8 cellular contexts compared by ENCODE assay signal in genomic region chr3:50617911-50618481, GRCh38. TPM values are rescaled to one million over a fixed set of nuclear protein-coding genes. Genes with fewer than 3 reads are reported as not detected.
DNase-seq lines count a peak whose midpoint lies in the region; ATAC-seq, FAIRE-seq and TF ChIP-seq lines count a peak whose summit lies in the region.

No MANE protein-coding gene starts in this region.

- H3K9ac ChIP-seq in Karpas-422 (ENCODE audit: low read length) (peak overlapping the region; percentile 81), mucosa of stomach (ENCODE audit: low read length) (peak overlapping the region; percentile 83)

- no peaks in the 10 kb centered on the region for H3K27me3 Mint-ChIP-seq in chondrocyte (ENCODE audit: low read depth)

- peaks cover 23% of the 10 kb centered on the region for H3K4me1 Mint-ChIP-seq in chondrocyte (ENCODE audit: low read depth)

- no peaks in the 10 kb centered on the region for H3K27me3 ChIP-seq in ACC112 (ENCODE audit: insufficient read depth, low read length)
- H3K27me3 ChIP-seq in Karpas-422 (ENCODE audit: low read length) = no peaks in the 10 kb centered on the region; the same call in 1 of the 2 replicates
- H3K27me3 ChIP-seq in mucosa of stomach (ENCODE audit: control insufficient read depth, insufficient read depth, low read length) = no peaks in the 10 kb centered on the region

- no peaks in the 10 kb centered on the region for H3K9me3 ChIP-seq in Karpas-422 (ENCODE audit: low read length)
- no peaks in the 10 kb centered on the region for H3K9me3 ChIP-seq in mucosa of stomach (ENCODE audit: control insufficient read depth, low read length)

- in situ Hi-C loops in KBM-7 (cut with MboI; ENCODE audit: low pct_unique_long_range_greater_than_20kb, low sequenced_read_pairs) = no loop called here

- H3K9me2 ChIP-seq in Karpas-422 (replicated peaks; ENCODE audit: insufficient read depth, low read length) = no peaks in the 10 kb centered on the region

- H3K4me3 Mint-ChIP-seq in chondrocyte (ENCODE audit: unreplicated experiment) = peak overlapping the region; percentile 88

- H3K36me3 ChIP-seq in ACC112 (ENCODE audit: insufficient read depth, low read length) (no peaks in the 10 kb centered on the region), Karpas-422 (ENCODE audit: insufficient read depth, low read length) (no peaks in the 10 kb centered on the region), mucosa of stomach (ENCODE audit: control insufficient read depth, insufficient read depth, low read length) (no peaks in the 10 kb centered on the region)

- H3K4me1 ChIP-seq in ACC112 (ENCODE audit: control insufficient read depth, insufficient read depth, low read length, unreplicated experiment) (peaks cover 30% of the 10 kb centered on the region), Karpas-422 (ENCODE audit: low read length) (peaks cover 20% of the 10 kb centered on the region), mucosa of stomach (ENCODE audit: control insufficient read depth, insufficient read depth, low read length) (peaks cover 14% of the 10 kb centered on the region)

- DNase-seq in Karpas-422 (no peak), chondrocyte (ENCODE audit: low spot score) (no peak), H54 (ENCODE audit: insufficient read length, low spot score) (no peak), KBM-7 (no peak), DMS153 (lab: John Stamatoyannopoulos, UW) (no peak)

- no peak for TF ChIP-seq POLR2A in H54 (IDR thresholded peaks at IDR 0.05; ENCODE audit: low read depth, low read length)

- no peaks in the 10 kb centered on the region for H3K36me3 Mint-ChIP-seq in chondrocyte (ENCODE audit: low read depth)

- no peaks in the 10 kb centered on the region for H3K9me3 Mint-ChIP-seq in chondrocyte (ENCODE audit: low read depth)

- no peak overlapping the region for H3K27ac Mint-ChIP-seq in chondrocyte (ENCODE audit: unreplicated experiment)

- H3K79me2 ChIP-seq in ACC112 (ENCODE audit: control insufficient read depth, insufficient read depth, low read length, unreplicated experiment) (peaks cover 30% of the 10 kb centered on the region), Karpas-422 (ENCODE audit: low read length) (no peaks in the 10 kb centered on the region)

- H2AFZ ChIP-seq in ACC112 (ENCODE audit: low read length, unreplicated experiment) = peak overlapping the region; percentile 97
- peak overlapping the region; percentile 99; the same call in 1 of the 2 replicates for H2AFZ ChIP-seq in Karpas-422 (ENCODE audit: low read length)

- peaks cover 4% of the 10 kb centered on the region; the same call in 1 of the 2 replicates for H4K20me1 ChIP-seq in Karpas-422 (ENCODE audit: insufficient read depth, low read depth, low read length)

- TF ChIP-seq CTCF in chondrocyte (IDR thresholded peaks at IDR 0.05) = no peak

- H3K27ac ChIP-seq in ACC112 (ENCODE audit: low read depth, low read length) = no peak overlapping the region
- no peak overlapping the region for H3K27ac ChIP-seq in Karpas-422 (ENCODE audit: low read length)

- H3K4me3 ChIP-seq in ACC112 (ENCODE audit: low read depth, low read length) = peak overlapping the region; percentile 98
- H3K4me3 ChIP-seq in Karpas-422 (ENCODE audit: low read length) = peak overlapping the region; percentile 86
- H3K4me3 ChIP-seq in mucosa of stomach (ENCODE audit: low read length) = peak overlapping the region; percentile 68

- H3K4me2 ChIP-seq in Karpas-422 (ENCODE audit: low read depth, low read length, poor library complexity, severe bottlenecking) = peak overlapping the region; percentile 96

- FAIRE-seq in H54 (lab: Jason Lieb, UNC) = no peak

- no peak for ATAC-seq in HG03521 (IDR thresholded peaks at IDR 0.05; ENCODE audit: unreplicated experiment)

RNA-seq across cellular contexts. Expression of gene MAPKAPK3, which starts 1.0 kb away (rescaled TPM):
- 20.8 and 21.7 TPM in 2 replicates for total RNA-seq in Karpas-422 (2014; rRNA removed; shearing (Covaris generic); ENCODE audit: low replicate concordance)
- 13.6 to 21.2 TPM (median 20.9 TPM) in 3 replicates for total RNA-seq in chondrocyte

RNA-seq across cellular contexts. Expression of gene CISH, which starts 6.4 kb away (rescaled TPM):
- not detected in 2 replicates for total RNA-seq in Karpas-422 (2014; rRNA removed; shearing (Covaris generic); ENCODE audit: low replicate concordance)
- 0.85 to 1.8 TPM (median 1.8 TPM) in 3 replicates for total RNA-seq in chondrocyte

RNA-seq across cellular contexts. Expression of gene HEMK1, which starts 48.7 kb away (rescaled TPM):
- total RNA-seq in Karpas-422 (2014; rRNA removed; shearing (Covaris generic); ENCODE audit: low replicate concordance) = 10.9 and 17.0 TPM in 2 replicates
- total RNA-seq in chondrocyte = 15.1 to 20.1 TPM (median 15.2 TPM) in 3 replicates

RNA-seq across cellular contexts. Expression of gene C3orf18, which starts 50.4 kb away (rescaled TPM):
- total RNA-seq in Karpas-422 (2014; rRNA removed; shearing (Covaris generic); ENCODE audit: low replicate concordance) = 0.15 and 3.3 TPM in 2 replicates
- 3.2 to 5.8 TPM (median 4.4 TPM) in 3 replicates for total RNA-seq in chondrocyte

RNA-seq across cellular contexts. Expression of gene DOCK3, which starts 56.7 kb away (rescaled TPM):
- 0.04 TPM in 2 replicates for total RNA-seq in Karpas-422 (2014; rRNA removed; shearing (Covaris generic); ENCODE audit: low replicate concordance)
- total RNA-seq in chondrocyte = 0.15 to 0.25 TPM (median 0.17 TPM) in 3 replicates
